33 cellular contexts compared by ENCODE assay signal in genomic region chr1:223745731-223746130, GRCh38. TPM values are rescaled to one million over a fixed set of nuclear protein-coding genes. Genes with fewer than 3 reads are reported as not detected.
DNase-seq lines count a peak whose midpoint lies in the region; ATAC-seq and TF ChIP-seq lines count a peak whose summit lies in the region.
"Had no signal": no experiment of that assay in that cellular context is flagged by ENCODE, and none has a peak within 500 bp of the region (broad histone marks: within the 10 kb centered on the region; RNA-seq: fewer than 3 reads in every experiment).

No MANE protein-coding gene starts in this region.

- H3K36me3 ChIP-seq in GM23248 (ENCODE audit: low read depth) = peaks cover 26% of the 10 kb centered on the region; the same call in 1 of the 2 replicates

- no peak overlapping the region for H3K27ac ChIP-seq in GM23248
- no peak overlapping the region for H3K27ac ChIP-seq in CD4-positive, alpha-beta T cell (ENCODE audit: low read depth, low read length)
- H3K27ac ChIP-seq: coronary artery, lower lobe of right lung, psoas muscle, sigmoid colon, SJCRH30 had no signal

- H3K9ac ChIP-seq in GM23248 = no peak overlapping the region

- no peak overlapping the region for H3K4me3 Mint-ChIP-seq in CD4-positive, alpha-beta T cell
- H3K4me3 Mint-ChIP-seq: activated CD4-positive, alpha-beta T cell treated with anti-CD3 and anti-CD28 coated beads, Interleukin-2, amount 10 ng/mL, durations not matched to agents 7 days and 5 days; activated naive CD8-positive, alpha-beta T cell treated with anti-CD3 and anti-CD28 coated beads for 36 hours; CD14-positive monocyte; GM23338; naive thymus-derived CD8-positive, alpha-beta T cell; type B pancreatic cell; WTC11 had no signal

- H3K4me2 ChIP-seq in GM23248 (ENCODE audit: unreplicated experiment) = no peak overlapping the region
- H3K4me2 ChIP-seq: GM23338 had no signal

- CTCF ChIA-PET in CD4-positive, alpha-beta T cell (lab: Charles Lee) = interaction anchor here (0.7 to 1.2 kb wide), 4 partner anchors 32 to 901 kb away, joined by 3 to 4 read pairs (median 3); no protein-coding TSS in a partner anchor

- H3K36me3 Mint-ChIP-seq in CD4-positive, alpha-beta T cell (ENCODE audit: low read depth) = peaks cover 51% of the 10 kb centered on the region

- 74 to 80% methylated on average over 4 of the region's 4 CpGs for WGBS in GM23248 (ENCODE audit: low coverage in 1 of 2, low lambda C conversion rate in 2 of 2, missing lambda C conversion rate in 2 of 2), 2 experiments

- no peaks in the 10 kb centered on the region for H4K20me1 ChIP-seq in GM23248 (ENCODE audit: insufficient read depth)

- H3K4me1 Mint-ChIP-seq in CD4-positive, alpha-beta T cell (ENCODE audit: low read depth) = peaks cover 7% of the 10 kb centered on the region
- H3K4me1 Mint-ChIP-seq: GM23338 had no signal

- ATAC-seq in CD4-positive, alpha-beta T cell (ENCODE audit: poor library complexity) = no peak
- no peak for ATAC-seq in HG03565 (IDR thresholded peaks at IDR 0.05; ENCODE audit: unreplicated experiment)
- ATAC-seq: gastroesophageal sphincter; GM23338; lower lobe of right lung; naive thymus-derived CD8-positive, alpha-beta T cell; psoas muscle; WTC11 had no signal

- no peak overlapping the region for H2AFZ ChIP-seq in GM23248
- H2AFZ ChIP-seq: GM23338 had no signal

- no peaks in the 10 kb centered on the region for H3K9me3 Mint-ChIP-seq in CD4-positive, alpha-beta T cell
- H3K9me3 Mint-ChIP-seq: activated CD4-positive, alpha-beta T cell treated with anti-CD3 and anti-CD28 coated beads, Interleukin-2, amount 10 ng/mL, durations not matched to agents 7 days and 5 days; activated naive CD8-positive, alpha-beta T cell treated with anti-CD3 and anti-CD28 coated beads for 36 hours; CD14-positive monocyte; GM23338; naive thymus-derived CD8-positive, alpha-beta T cell; type B pancreatic cell; WTC11 had no signal

- peaks cover 10% of the 10 kb centered on the region for H3K4me1 ChIP-seq in GM23248 (ENCODE audit: insufficient read depth)
- H3K4me1 ChIP-seq: SJCRH30 had no signal

- H3K27ac Mint-ChIP-seq in CD4-positive, alpha-beta T cell = no peak overlapping the region
- H3K27ac Mint-ChIP-seq: activated CD4-positive, alpha-beta T cell treated with anti-CD3 and anti-CD28 coated beads, Interleukin-2, amount 10 ng/mL, durations not matched to agents 7 days and 5 days; activated naive CD8-positive, alpha-beta T cell treated with anti-CD3 and anti-CD28 coated beads for 36 hours; GM23338; type B pancreatic cell; WTC11 had no signal

- peaks cover 36% of the 10 kb centered on the region for H3F3A ChIP-seq in GM23248 (ENCODE audit: insufficient read depth)

- intact Hi-C loops in CD4-positive, alpha-beta T cell (cut with DNase I, micrococcal nuclease) = loop anchor here (5.0 to 10.0 kb wide), 2 partner anchors 33 to 621 kb away; partner anchors contain the start of gene CAPN2 (in 1 of the 2)

- in situ Hi-C loops in GM23248 (cut with MboI) = no loop called here

- H3K9me3 ChIP-seq in GM23248 (ENCODE audit: low read depth) = no peaks in the 10 kb centered on the region
- no peaks in the 10 kb centered on the region for H3K9me3 ChIP-seq in CD4-positive, alpha-beta T cell (ENCODE audit: control insufficient read depth, low read length)
- H3K9me3 ChIP-seq: gastroesophageal sphincter, lower lobe of right lung, psoas muscle, sigmoid colon, SJCRH30 had no signal

- H3K4me3 ChIP-seq in AG10803 (ENCODE audit: low read length) (no peak overlapping the region), GM23248 (no peak overlapping the region), fibroblast of the aortic adventitia (ENCODE audit: low read depth, low read length) (no peak overlapping the region)
- H3K4me3 ChIP-seq: coronary artery, gastroesophageal sphincter, GM23338, lower lobe of right lung, psoas muscle, sigmoid colon, SJCRH30 had no signal

- peak; percentile 66 for DNase-seq in AG10803 (ENCODE audit: low read depth)
- DNase-seq in GM23248 = peak; percentile 74
- peak; percentile 77 for DNase-seq in astrocyte of the hippocampus (ENCODE audit: low read depth, low spot score)
- DNase-seq in fibroblast of the aortic adventitia (ENCODE audit: low read depth) = peak; percentile 88
- DNase-seq in CD4-positive, alpha-beta T cell = no peak
- no peak for DNase-seq in SKM-1 treated with dmso at 0.1 percent for 144 hours (lab: John Stamatoyannopoulos, UW; ENCODE audit: unreplicated experiment)
- no peak for DNase-seq in epidermal melanocyte (ENCODE audit: insufficient read length, low spot score)
- DNase-seq: activated CD4-positive, alpha-beta T cell treated with anti-CD3 and anti-CD28 coated beads, Interleukin-2, amount 10 ng/mL, durations not matched to agents 7 days and 5 days; activated effector memory CD4-positive, alpha-beta T cell treated with Interleukin-2 at 50 U/mL for 16 hours; activated naive CD8-positive, alpha-beta T cell treated with anti-CD3 and anti-CD28 coated beads for 36 hours; activated T-cell treated with anti-CD3 and anti-CD28 coated beads, Interleukin-2, amount 50 U/mL, for 1 hour; Calu3; DMS79; effector CD8-positive, alpha-beta T cell; erythroblast; GF-D8; Karpas-422; lower lobe of right lung; naive thymus-derived CD8-positive, alpha-beta T cell; NCI-H1436 treated with DMSO at 0.1 percent for 48 hours; NCI-H748 treated with DMSO at 0.1 percent for 48 hours; psoas muscle; sigmoid colon; SJCRH30; stimulated activated CD4-positive, alpha-beta T cell treated with anti-CD3 and anti-CD28 coated beads, Interleukin-4, amount 100 ng/mL, for 24 hours; T-helper 1 cell had no signal

- no peaks in the 10 kb centered on the region for H3K27me3 Mint-ChIP-seq in CD4-positive, alpha-beta T cell
- H3K27me3 Mint-ChIP-seq: activated CD4-positive, alpha-beta T cell treated with anti-CD3 and anti-CD28 coated beads, Interleukin-2, amount 10 ng/mL, durations not matched to agents 7 days and 5 days; activated naive CD8-positive, alpha-beta T cell treated with anti-CD3 and anti-CD28 coated beads for 36 hours; naive thymus-derived CD8-positive, alpha-beta T cell; type B pancreatic cell had no signal

- H3K79me2 ChIP-seq in GM23248 (ENCODE audit: insufficient read depth) = peaks cover 56% of the 10 kb centered on the region

- H3K27me3 ChIP-seq in GM23248 (replicated peaks; ENCODE audit: insufficient read depth) = no peaks in the 10 kb centered on the region
- no peaks in the 10 kb centered on the region for H3K27me3 ChIP-seq in CD4-positive, alpha-beta T cell (ENCODE audit: control insufficient read depth, insufficient read depth, low read length)
- H3K27me3 ChIP-seq: gastroesophageal sphincter, sigmoid colon, SJCRH30 had no signal

- no peak for TF ChIP-seq CTCF in AG10803 (conservative IDR thresholded peaks at IDR 0.05; ENCODE audit: low read length)
- no peak for TF ChIP-seq CTCF in fibroblast of the aortic adventitia (IDR thresholded peaks at IDR 0.05; ENCODE audit: insufficient read depth, low read length)
- no peak for TF ChIP-seq CTCF in CD4-positive, alpha-beta T cell (IDR thresholded peaks at IDR 0.05)

- POLR2A ChIA-PET in CD4-positive, alpha-beta T cell (lab: Charles Lee) = interaction anchor here (0.5 kb wide), 1 partner anchor 50 kb away, joined by 3 read pairs; no protein-coding TSS in a partner anchor

- H3K9me2 ChIP-seq in GM23248 (ENCODE audit: insufficient read depth) = no peaks in the 10 kb centered on the region

RNA-seq across cellular contexts. Expression of gene CAPN2, which starts 33.4 kb away (rescaled TPM):
- 214 and 223 TPM in 2 replicates for total RNA-seq in GM23248 (2014; rRNA removed; shearing (Covaris generic))
- polyA plus RNA-seq in GM23248 (2016; fragmentation: Nextera tagmentation; extraction: Ambion mirVana) = 261 and 272 TPM in 2 replicates
- total RNA-seq in fibroblast of the aortic adventitia (ENCODE audit: low replicate concordance) = 456 and 481 TPM in 2 replicates
- 100 to 1,000 TPM; 110 to 114 TPM for total RNA-seq in CD4-positive, alpha-beta T cell

Comparison
In these comparisons a context has a peak if more than half of its experiments do, and no peak if none do; other contexts are left out.
1. DNase-seq: peak in AG10803 (single experiment), GM23248 (single experiment), astrocyte of the hippocampus (single experiment) and fibroblast of the aortic adventitia (single experiment); none in CD4-positive, alpha-beta T cell (0 of 10), SKM-1 treated with dmso at 0.1 percent for 144 hours (single experiment) and epidermal melanocyte (single experiment).